In genomic region chr22:37165940-37166674, GRCh38 we compare ENCODE assay signal across 12 cellular contexts. TPM values are rescaled to one million over a fixed set of nuclear protein-coding genes. Genes with fewer than 3 reads are reported as not detected.
DNase-seq lines count a peak whose midpoint lies in the region; ATAC-seq and TF ChIP-seq lines count a peak whose summit lies in the region.
"Had no signal": no experiment of that assay in that cellular context is flagged by ENCODE, and none has a peak within 500 bp of the region (broad histone marks: within the 10 kb centered on the region; RNA-seq: fewer than 3 reads in every experiment).

No MANE protein-coding gene starts in this region.

- H3K9me2 ChIP-seq in HCT116 (ENCODE audit: insufficient read depth) = no peaks in the 10 kb centered on the region

- POLR2A ChIA-PET in HCT116 (lab: Charles Lee) = interaction anchor here (0.8 kb wide), 1 partner anchor 34 kb away, joined by 4 read pairs; no protein-coding TSS in a partner anchor

- H3K4me2 ChIP-seq in HCT116 (ENCODE audit: low read length) = peak overlapping the region; percentile 68; the same call in 1 of the 2 replicates

- TF ChIP-seq RAD21 in HCT116 (IDR thresholded peaks at IDR 0.05; ENCODE audit: low read depth) = no peak

- no peak for DNase-seq in HCT116 (ENCODE audit: low read depth, low spot score)
- no peak for DNase-seq in T-helper 17 cell
- no peak for DNase-seq in SJCRH30
- DNase-seq in anterior cingulate cortex (lab: John Stamatoyannopoulos, UW) = no peak
- no peak for DNase-seq in SIG-M5 (lab: John Stamatoyannopoulos, UW)
- no peak for DNase-seq in NCI-H1105 treated with DMSO at 0.1 percent for 48 hours (lab: John Stamatoyannopoulos, UW)
- DNase-seq: NCI-H1048 had no signal

- CTCF ChIA-PET in HCT116 (lab: Charles Lee) = interaction anchor here (0.7 to 2.0 kb wide), 3 partner anchors 31 to 97 kb away, joined by 4 to 14 read pairs (median 5); no protein-coding TSS in a partner anchor

- H3K9me3 ChIP-seq in HCT116 (ENCODE audit: control insufficient read depth in 1 of 2, insufficient read depth in 1 of 2, low read depth in 1 of 2, low read length in 2 of 2) (peaks cover 0 to 2% of the 10 kb centered on the region in 2 experiments; a peak in 1 of 4 replicates), T-helper 17 cell (ENCODE audit: control insufficient read depth, low read length, poor library complexity, severe bottlenecking) (no peaks in the 10 kb centered on the region), gastroesophageal sphincter (no peaks in the 10 kb centered on the region), SJCRH30 (replicated peaks) (no peaks in the 10 kb centered on the region)
- H3K9me3 ChIP-seq: ascending aorta had no signal

- peak overlapping the region; percentile 91 for H3K4me3 Mint-ChIP-seq in T-helper 17 cell

- H2AFZ ChIP-seq in HCT116 (ENCODE audit: low read depth, low read length, poor library complexity, severe bottlenecking) = no peak overlapping the region

- BruUV-seq in HCT116 (replicated peaks; lab: Mats Ljungman, UMichigan) = no TSS peak

- no peaks in the 10 kb centered on the region for H3K27me3 Mint-ChIP-seq in T-helper 17 cell

- peak; percentile 22; the same call in 1 of the 2 replicates for ATAC-seq in HCT116
- no peak for ATAC-seq in T-helper 17 cell
- ATAC-seq in gastroesophageal sphincter = peak; percentile 9

- no peak for TF ChIP-seq EP300 in gastroesophageal sphincter (IDR thresholded peaks at IDR 0.05)

- TF ChIP-seq CTCF in HCT116 (IDR thresholded peaks at IDR 0.05 in 2 of 3, conservative IDR thresholded peaks at IDR 0.05 in 1 of 3; ENCODE audit: borderline replicate concordance in 1 of 3, insufficient read depth in 1 of 3, low read depth in 2 of 3, low read length in 2 of 3) (no peak), gastroesophageal sphincter (IDR thresholded peaks at IDR 0.05) (no peak)

- no peak overlapping the region for H3K27ac ChIP-seq in HCT116 (ENCODE audit: low read depth, low read length)
- no peak overlapping the region for H3K27ac ChIP-seq in gastroesophageal sphincter
- no peak overlapping the region for H3K27ac ChIP-seq in rectal smooth muscle tissue (ENCODE audit: low read depth, low read length)
- no peak overlapping the region for H3K27ac ChIP-seq in SJCRH30
- H3K27ac ChIP-seq: ascending aorta, epithelial cell of prostate, SJSA1 had no signal

- WGBS in gastroesophageal sphincter (ENCODE audit: low coverage in 1 of 2), 2 donors = 48% methylated on average over 6 of the region's 25 CpGs; no CpG with 5 or more reads in 1 of the 2 donors

- H3K4me1 Mint-ChIP-seq in T-helper 17 cell = peaks cover 57% of the 10 kb centered on the region

- H3K9ac ChIP-seq in HCT116 (ENCODE audit: low read length) (no peak overlapping the region), rectal smooth muscle tissue (ENCODE audit: low read length) (peak overlapping the region; percentile 4)

- no peak overlapping the region for H3K4me3 ChIP-seq in HCT116 (replicated peaks in 1 of 2; ENCODE audit: low read depth in 1 of 2, low read length in 2 of 2)
- no peak overlapping the region for H3K4me3 ChIP-seq in gastroesophageal sphincter
- H3K4me3 ChIP-seq in rectal smooth muscle tissue (ENCODE audit: low read length) = no peak overlapping the region
- H3K4me3 ChIP-seq in SJCRH30 = no peak overlapping the region
- H3K4me3 ChIP-seq: SJSA1 had no signal

- H4K20me1 ChIP-seq in HCT116 (ENCODE audit: insufficient read depth) = no peaks in the 10 kb centered on the region

- no peaks in the 10 kb centered on the region for H3K36me3 Mint-ChIP-seq in T-helper 17 cell (ENCODE audit: low read depth)

- H3K79me2 ChIP-seq in HCT116 (ENCODE audit: insufficient read depth, low read length) = no peaks in the 10 kb centered on the region

- H3K36me3 ChIP-seq in HCT116 (ENCODE audit: control insufficient read depth in 1 of 2, insufficient read depth in 2 of 2, low read length in 2 of 2) (no peaks in the 10 kb centered on the region), gastroesophageal sphincter (no peaks in the 10 kb centered on the region), rectal smooth muscle tissue (ENCODE audit: control insufficient read depth, insufficient read depth, low read length) (no peaks in the 10 kb centered on the region), SJCRH30 (no peaks in the 10 kb centered on the region)
- H3K36me3 ChIP-seq: ascending aorta, SJSA1 had no signal

- RAD21 ChIA-PET in HCT116 (lab: Charles Lee; ENCODE audit: low non-redundant PET in 1 of 2, low total read pairs in 2 of 2, uncharacterized antibody in 2 of 2, unreplicated experiment in 2 of 2) = interaction anchor here (1.2 to 1.4 kb wide), 2 partner anchors 31 kb away, joined by 3 to 5 read pairs; no protein-coding TSS in a partner anchor

- H3K27ac Mint-ChIP-seq in T-helper 17 cell = peak overlapping the region; percentile 92

- H3K27me3 ChIP-seq in HCT116 (ENCODE audit: insufficient read depth, low read length) = no peaks in the 10 kb centered on the region
- peaks cover 31% of the 10 kb centered on the region for H3K27me3 ChIP-seq in gastroesophageal sphincter
- no peaks in the 10 kb centered on the region for H3K27me3 ChIP-seq in rectal smooth muscle tissue (ENCODE audit: control insufficient read depth, insufficient read depth, low read length)
- peaks cover 4% of the 10 kb centered on the region; the same call in 1 of the 2 replicates for H3K27me3 ChIP-seq in SJCRH30
- H3K27me3 ChIP-seq: ascending aorta had no signal

- peaks cover 0 to 21% of the 10 kb centered on the region in 2 experiments; a peak in 2 of 4 replicates for H3K4me1 ChIP-seq in HCT116 (ENCODE audit: control insufficient read depth in 1 of 2, insufficient read depth in 2 of 2, low read length in 2 of 2)
- H3K4me1 ChIP-seq in gastroesophageal sphincter = peaks cover 0 to 26% (median 10%) of the 10 kb centered on the region in 3 donors
- H3K4me1 ChIP-seq in rectal smooth muscle tissue (ENCODE audit: control insufficient read depth, insufficient read depth, low read length) = peaks cover 3% of the 10 kb centered on the region
- H3K4me1 ChIP-seq in SJCRH30 = no peaks in the 10 kb centered on the region

- intact Hi-C loops in HCT116 (cut with micrococcal nuclease) = loop anchor here (1.0 kb wide), 2 partner anchors 32 to 93 kb away; no protein-coding TSS in a partner anchor

- TF ChIP-seq POLR2A in HCT116 (IDR thresholded peaks at IDR 0.05; ENCODE audit: borderline replicate concordance, extremely low read depth, insufficient read depth, insufficient read length) (no peak), gastroesophageal sphincter (IDR thresholded peaks at IDR 0.05) (no peak)

TF ChIP-seq in HCT116, 20 proteins besides CTCF, POLR2A, EP300 and RAD21 (continues in another document):
- TF ChIP-seq SIN3A (IDR thresholded peaks at IDR 0.05; ENCODE audit: low read depth) (no peak), REST (IDR thresholded peaks at IDR 0.05; ENCODE audit: low read depth) (no peak), SP1 (IDR thresholded peaks at IDR 0.05; ENCODE audit: low read depth) (no peak), ELF1 (IDR thresholded peaks at IDR 0.05; ENCODE audit: borderline replicate concordance, low read depth) (no peak)

RNA-seq across cellular contexts. Expression of gene IL2RB, which starts 16.4 kb away (rescaled TPM):
- 0.30 TPM for total RNA-seq in HCT116 (2021; ENCODE audit: unreplicated experiment)
- 0.20 and 0.21 TPM in 2 replicates for polyA plus RNA-seq in HCT116 (2012)
- 100 to 1,000 TPM in 1 of 2 donors, 10 to 100 TPM in 1; 76.4 to 107 TPM for total RNA-seq in T-helper 17 cell
- total RNA-seq in gastroesophageal sphincter = 1 to 10 TPM in 1 of 4 donors, under 1 TPM in 3; 0.07 to 3.1 (median 0.29) TPM
- 0.13 and 0.26 TPM in 2 replicates for total RNA-seq in SJCRH30 (2014; rRNA removed; shearing (Covaris generic))
- total RNA-seq: SJSA1 had no signal

RNA-seq across cellular contexts. Expression of gene C1QTNF6, which starts 21.9 kb away (rescaled TPM):
- total RNA-seq in HCT116 (2021; ENCODE audit: unreplicated experiment) = 15.2 TPM
- polyA plus RNA-seq in HCT116 (2012) = 9.4 and 13.4 TPM in 2 replicates
- 10 to 100 TPM; 11.2 to 11.8 TPM for total RNA-seq in T-helper 17 cell
- 1 to 10 TPM in 2 of 4 donors, under 1 TPM in 2; 0.69 to 1.6 (median 1.1) TPM for total RNA-seq in gastroesophageal sphincter
- 0.08 TPM in 1 of 2 replicates, not detected in the other for total RNA-seq in SJCRH30 (2014; rRNA removed; shearing (Covaris generic))

RNA-seq across cellular contexts. Expression of gene SSTR3, which starts 46.2 kb away (rescaled TPM):
- not detected for total RNA-seq in HCT116 (2021; ENCODE audit: unreplicated experiment)
- polyA plus RNA-seq in HCT116 (2012) = 0.04 TPM in 1 of 2 replicates, not detected in the other
- 1 to 10 TPM in 1 of 2 donors, under 1 TPM in 1; 0.37 to 2.1 TPM for total RNA-seq in T-helper 17 cell
- not detected for total RNA-seq in gastroesophageal sphincter
- not detected in 2 replicates for total RNA-seq in SJCRH30 (2014; rRNA removed; shearing (Covaris generic))
- total RNA-seq: ascending aorta, SJSA1 had no signal

RNA-seq across cellular contexts. Expression of gene TMPRSS6, which starts 56.6 kb away (rescaled TPM):
- total RNA-seq in HCT116 (2021; ENCODE audit: unreplicated experiment) (0.39 TPM), T-helper 17 cell (under 1 TPM; 0.31 to 0.92 TPM), gastroesophageal sphincter (not detected)
- 0.27 and 0.31 TPM in 2 replicates for polyA plus RNA-seq in HCT116 (2012)
- not detected in 2 replicates for total RNA-seq in SJCRH30 (2014; rRNA removed; shearing (Covaris generic))
- total RNA-seq: ascending aorta, SJSA1 had no signal

Comparison
In these comparisons a context has a peak if more than half of its experiments do, and no peak if none do; other contexts are left out.
1. RNA of gene IL2RB, which starts 16.4 kb away (total RNA-seq): 76.4 to 107 TPM in T-helper 17 cell; 0.07 to 3.1 TPM in gastroesophageal sphincter, 0.30 TPM in HCT116 (single experiment) and 0.13 to 0.26 TPM in SJCRH30; every median in the first group is over 10 times any median in the second.